In genomic region chr12:118185602-118186397, GRCh38 we compare ENCODE assay signal across 21 cellular contexts. TPM values are rescaled to one million over a fixed set of nuclear protein-coding genes. Genes with fewer than 3 reads are reported as not detected.
DNase-seq lines count a peak whose midpoint lies in the region; ATAC-seq and TF ChIP-seq lines count a peak whose summit lies in the region.
"Had no signal": no experiment of that assay in that cellular context is flagged by ENCODE, and none has a peak within 500 bp of the region (broad histone marks: within the 10 kb centered on the region; RNA-seq: fewer than 3 reads in every experiment).

No MANE protein-coding gene starts in this region.

- H3K27ac ChIP-seq in breast epithelium (no peak overlapping the region), body of pancreas (peak overlapping the region in 3 of 4 donors; percentile 20 to 78 (median 53))
- H3K27ac ChIP-seq: A549, SK-N-MC, stomach, transverse colon, WERI-Rb-1 had no signal

- ATAC-seq in body of pancreas (no peak), HG02852 (IDR thresholded peaks at IDR 0.05; ENCODE audit: unreplicated experiment) (no peak)
- ATAC-seq: A549, left ventricle myocardium superior had no signal

- no peaks in the 10 kb centered on the region for H3K9me3 Mint-ChIP-seq in MCF 10A (ENCODE audit: unreplicated experiment)

- 50 to 63% methylated on average over 5 of the region's 5 CpGs for WGBS in body of pancreas, 2 donors

- no peak overlapping the region for H3K4me3 ChIP-seq in breast epithelium
- H3K4me3 ChIP-seq in body of pancreas = no peak overlapping the region
- H3K4me3 ChIP-seq: A549, SK-N-MC, stomach, transverse colon had no signal

- H3K27me3 Mint-ChIP-seq in MCF 10A (ENCODE audit: insufficient read depth, unreplicated experiment) = no peaks in the 10 kb centered on the region

- POLR2A ChIA-PET in MCF 10A (lab: Yijun Ruan, JAX) = interaction anchor here (0.8 to 6.1 kb wide), 2 partner anchors 11 to 190 kb away, joined by 3 to 89 read pairs; partner anchors contain the start of genes SUDS3 and TAOK3

- H3K36me3 Mint-ChIP-seq in MCF 10A (ENCODE audit: insufficient read depth, unreplicated experiment) = peaks cover 10% of the 10 kb centered on the region

- no peak overlapping the region for H3K4me3 Mint-ChIP-seq in MCF 10A (ENCODE audit: unreplicated experiment)

- no peak for DNase-seq in MCF 10A (ENCODE audit: unreplicated experiment)
- DNase-seq in breast epithelium (ENCODE audit: low spot score in 2 of 2) = no peak
- no peak for DNase-seq in body of pancreas
- DNase-seq in midbrain (lab: John Stamatoyannopoulos, UW) = peak; percentile 7
- DNase-seq in NCI-H1105 treated with DMSO at 0.1 percent for 48 hours (lab: John Stamatoyannopoulos, UW) = no peak
- DNase-seq in middle frontal gyrus (ENCODE audit: extremely low spot score, low spot score) = no peak
- DNase-seq in DMS153 (lab: John Stamatoyannopoulos, UW) = no peak
- DNase-seq: activated CD4-positive, alpha-beta T cell treated with anti-CD3 and anti-CD28 coated beads, Interleukin-2, amount 50 U/mL, for 4 hours; activated gamma-delta T cell treated with Interleukin-2 at 50 U/mL for 16 hours; foreskin fibroblast; H7; left ventricle myocardium superior; NCI-H1694; NCI-H526; RPMI8226; stomach; transverse colon; WERI-Rb-1 had no signal

- CTCF ChIA-PET in MCF 10A (lab: Yijun Ruan, JAX) = interaction anchor here (0.6 to 14.4 kb wide), 4 partner anchors 66 to 1709 kb away, joined by 3 to 422 read pairs (median 3); partner anchors contain the start of genes SUDS3 and TAOK3

- peaks cover 35% of the 10 kb centered on the region for H3K4me1 Mint-ChIP-seq in MCF 10A (ENCODE audit: insufficient read depth, unreplicated experiment)

- no peak for TF ChIP-seq CTCF in MCF 10A (IDR thresholded peaks at IDR 0.05; ENCODE audit: unreplicated experiment)
- TF ChIP-seq CTCF in breast epithelium (IDR thresholded peaks at IDR 0.05) = no peak
- no peak for TF ChIP-seq CTCF in body of pancreas (IDR thresholded peaks at IDR 0.05)

- H3K9me3 ChIP-seq in breast epithelium (no peaks in the 10 kb centered on the region), body of pancreas (no peaks in the 10 kb centered on the region)
- H3K9me3 ChIP-seq: A549, stomach, transverse colon had no signal

- peak overlapping the region; percentile 23 for H3K27ac Mint-ChIP-seq in MCF 10A (ENCODE audit: low read depth, unreplicated experiment)

- no peaks in the 10 kb centered on the region for H3K36me3 ChIP-seq in breast epithelium
- no peaks in the 10 kb centered on the region for H3K36me3 ChIP-seq in body of pancreas (replicated peaks in 1 of 2; ENCODE audit: insufficient read depth in 1 of 2, low read depth in 2 of 2)
- H3K36me3 ChIP-seq: WERI-Rb-1 had no signal

- intact Hi-C loops in MCF 10A (cut with micrococcal nuclease) = loop anchor here (5.0 to 10.0 kb wide), 3 partner anchors 122 to 1359 kb away; no protein-coding TSS in a partner anchor
- intact Hi-C loops in breast epithelium (cut with DNase I; ENCODE audit: low total_unique reads) = no loop called here
- intact Hi-C loops in body of pancreas (cut with DNase I) = no loop called here

- BruUV-seq in MCF 10A (replicated peaks; lab: Mats Ljungman, UMichigan) = no TSS peak

- H3K27me3 ChIP-seq in breast epithelium (no peaks in the 10 kb centered on the region), body of pancreas (no peaks in the 10 kb centered on the region)
- H3K27me3 ChIP-seq: stomach, transverse colon had no signal

- no peaks in the 10 kb centered on the region for H3K4me1 ChIP-seq in breast epithelium
- H3K4me1 ChIP-seq in body of pancreas = peaks cover 66% of the 10 kb centered on the region

- no peak for TF ChIP-seq POLR2A in breast epithelium (IDR thresholded peaks at IDR 0.05)
- TF ChIP-seq POLR2A in body of pancreas (IDR thresholded peaks at IDR 0.05) = no peak

RNA-seq across cellular contexts. Expression of gene PEBP1, which starts 49.9 kb away (rescaled TPM):
- total RNA-seq in MCF 10A (2022) (91.4 and 117 TPM in 2 replicates), breast epithelium (100 to 1,000 TPM; 373 to 507 (median 440) TPM), body of pancreas (100 to 1,000 TPM; 136 to 334 TPM)

Comparison
In these comparisons a context has a peak if more than half of its experiments do, and no peak if none do; other contexts are left out.
1. H3K27ac ChIP-seq: peak in body of pancreas (3 of 4); none in breast epithelium (0 of 2).